ENCODE assay signal across 8 cellular contexts in genomic region chr5:139394654-139395566, GRCh38. TPM values are rescaled to one million over a fixed set of nuclear protein-coding genes. Genes with fewer than 3 reads are reported as not detected.
DNase-seq lines count a peak whose midpoint lies in the region; ATAC-seq and TF ChIP-seq lines count a peak whose summit lies in the region.

Gene PROB1, minus strand, starts transcription at chr5:139395104. Its CDS starts 23 bp downstream, at chr5:139395081.

- peak within 1 kb of the TSS; percentile 46 to 49 for H3K4me3 ChIP-seq in tibial artery

- H3K27me3 ChIP-seq in tibial artery = peaks cover 0 to 33% of the 10 kb centered on the region in 2 donors

- peak within 1 kb of the TSS; percentile 92 for H3K27ac Mint-ChIP-seq in activated CD8-positive, alpha-beta memory T cell treated with anti-CD3 and anti-CD28 coated beads, Interleukin-2, amount 10 ng/mL, durations not matched to agents 7 days and 5 days
- H3K27ac Mint-ChIP-seq in chondrocyte (ENCODE audit: unreplicated experiment) = no peak within 1 kb of the TSS
- H3K27ac Mint-ChIP-seq in memory B cell = no peak within 1 kb of the TSS

- peaks cover 0 to 39% (median 17%) of the 10 kb centered on the region in 4 donors for H3K4me1 ChIP-seq in tibial artery

- no peaks in the 10 kb centered on the region for H3K36me3 ChIP-seq in tibial artery

- intact Hi-C loops in tibial artery (cut with DNase I; ENCODE audit: low total_unique reads) = no loop called here
- intact Hi-C loops in left colon (cut with DNase I, micrococcal nuclease) = no loop called here

- no peaks in the 10 kb centered on the region for H3K9me3 ChIP-seq in tibial artery

- H3K27me3 Mint-ChIP-seq in activated CD8-positive, alpha-beta memory T cell treated with anti-CD3 and anti-CD28 coated beads, Interleukin-2, amount 10 ng/mL, durations not matched to agents 7 days and 5 days = no peaks in the 10 kb centered on the region
- H3K27me3 Mint-ChIP-seq in chondrocyte (ENCODE audit: low read depth) (no peaks in the 10 kb centered on the region), memory B cell (no peaks in the 10 kb centered on the region)

- no peak for TF ChIP-seq CTCF in chondrocyte (IDR thresholded peaks at IDR 0.05)
- no peak for TF ChIP-seq CTCF in tibial artery (IDR thresholded peaks at IDR 0.05)

- no peak for ATAC-seq in activated CD8-positive, alpha-beta memory T cell treated with anti-CD3 and anti-CD28 coated beads, Interleukin-2, amount 10 ng/mL, durations not matched to agents 7 days and 5 days
- ATAC-seq in memory B cell (ENCODE audit: low read depth) (no peak), left colon (no peak), HG03139 (IDR thresholded peaks at IDR 0.05; ENCODE audit: unreplicated experiment) (no peak)

- H3K36me3 Mint-ChIP-seq in activated CD8-positive, alpha-beta memory T cell treated with anti-CD3 and anti-CD28 coated beads, Interleukin-2, amount 10 ng/mL, durations not matched to agents 7 days and 5 days = peaks cover 22% of the 10 kb centered on the region
- H3K36me3 Mint-ChIP-seq in chondrocyte (ENCODE audit: low read depth) (peaks cover 1% of the 10 kb centered on the region), memory B cell (peaks cover 6% of the 10 kb centered on the region)

- no peaks in the 10 kb centered on the region for H3K9me3 Mint-ChIP-seq in activated CD8-positive, alpha-beta memory T cell treated with anti-CD3 and anti-CD28 coated beads, Interleukin-2, amount 10 ng/mL, durations not matched to agents 7 days and 5 days (ENCODE audit: low read depth)
- H3K9me3 Mint-ChIP-seq in chondrocyte (ENCODE audit: low read depth) (no peaks in the 10 kb centered on the region), memory B cell (no peaks in the 10 kb centered on the region)

- H3K4me1 Mint-ChIP-seq in activated CD8-positive, alpha-beta memory T cell treated with anti-CD3 and anti-CD28 coated beads, Interleukin-2, amount 10 ng/mL, durations not matched to agents 7 days and 5 days = peaks cover 60% of the 10 kb centered on the region
- H3K4me1 Mint-ChIP-seq in chondrocyte (ENCODE audit: low read depth) (peaks cover 13% of the 10 kb centered on the region), memory B cell (peaks cover 32% of the 10 kb centered on the region)

- CTCF ChIA-PET in activated CD8-positive, alpha-beta memory T cell treated with anti-CD3 and anti-CD28 coated beads, Interleukin-2, amount 10 ng/mL, durations not matched to agents 7 days and 5 days (lab: Charles Lee) = interaction anchor here (0.9 to 2.5 kb wide), 7 partner anchors 8 to 119 kb away, joined by 3 to 13 read pairs (median 5); partner anchors contain the start of genes PAIP2 and SPATA24

- no peak for DNase-seq in activated CD8-positive, alpha-beta memory T cell treated with anti-CD3 and anti-CD28 coated beads, Interleukin-2, amount 10 ng/mL, durations not matched to agents 7 days and 5 days
- no peak for DNase-seq in activated CD8-positive, alpha-beta memory T cell treated with anti-CD3 and anti-CD28 coated beads, Interleukin-2, amount 50 U/mL, for 48 hours
- DNase-seq in chondrocyte (ENCODE audit: low spot score) = peak; percentile 76
- DNase-seq in memory B cell (ENCODE audit: low spot score in 2 of 2) = no peak
- no peak for DNase-seq in tibial artery
- no peak for DNase-seq in KG1 (lab: John Stamatoyannopoulos, UW)
- DNase-seq in left colon = no peak

- peak within 1 kb of the TSS; percentile 22 to 63 for H3K27ac ChIP-seq in tibial artery

- peak within 1 kb of the TSS; percentile 96 for H3K4me3 Mint-ChIP-seq in activated CD8-positive, alpha-beta memory T cell treated with anti-CD3 and anti-CD28 coated beads, Interleukin-2, amount 10 ng/mL, durations not matched to agents 7 days and 5 days
- H3K4me3 Mint-ChIP-seq in chondrocyte (ENCODE audit: unreplicated experiment) (peak within 1 kb of the TSS; percentile 75), memory B cell (peak within 1 kb of the TSS; percentile 94)

RNA-seq across cellular contexts. Expression of gene PROB1, which starts in this region (rescaled TPM):
- total RNA-seq in activated CD8-positive, alpha-beta memory T cell treated with anti-CD3 and anti-CD28 coated beads, Interleukin-2, amount 10 ng/mL, durations not matched to agents 7 days and 5 days = 10 to 100 TPM in 1 of 2 experiments, 1 to 10 TPM in 1; 6.3 to 10.9 TPM
- total RNA-seq in chondrocyte = 0.97 to 2.4 TPM (median 2.3 TPM) in 3 replicates
- total RNA-seq in left colon = under 1 TPM; 0.42 to 0.55 TPM
